ENCODE assay signal across 9 cellular contexts in genomic region chr11:95092549-95093324, GRCh38. TPM values are rescaled to one million over a fixed set of nuclear protein-coding genes. Genes with fewer than 3 reads are reported as not detected.
A peak's percentile ranks its signal among the peaks of the same experiment; 100 is the strongest.
DNase-seq lines count a peak whose midpoint lies in the region; ATAC-seq and TF ChIP-seq lines count a peak whose summit lies in the region.
"Had no signal": no experiment of that assay in that cellular context is flagged by ENCODE, and none has a peak within 500 bp of the region (broad histone marks: within the 10 kb centered on the region; RNA-seq: fewer than 3 reads in every experiment).

No MANE protein-coding gene starts in this region.

- H3K9me3 Mint-ChIP-seq in endothelial cell (ENCODE audit: unreplicated experiment), result no peaks in the 10 kb centered on the region
- H3K9me3 Mint-ChIP-seq: CD8-positive, alpha-beta memory T cell had no signal

- no peak for ATAC-seq in HG02623 (IDR thresholded peaks at IDR 0.05; ENCODE audit: unreplicated experiment)

- H2BK5ac ChIP-seq in mesenchymal stem cell (ENCODE audit: low read depth, low read length, poor library complexity, severe bottlenecking), result no peak overlapping the region

- peaks cover 6% of the 10 kb centered on the region for H3K36me3 Mint-ChIP-seq in endothelial cell (ENCODE audit: low read depth, unreplicated experiment)

- H2AFZ ChIP-seq in mesenchymal stem cell (ENCODE audit: low read depth, low read length), result no peak overlapping the region

- H3K27ac ChIP-seq in mesenchymal stem cell (ENCODE audit: low read length, poor library complexity, severe bottlenecking), result peak overlapping the region; percentile 33
- no peak overlapping the region for H3K27ac ChIP-seq in ovary

- no peak overlapping the region for H3K4me3 Mint-ChIP-seq in endothelial cell (ENCODE audit: unreplicated experiment)

- no peak overlapping the region for H2BK15ac ChIP-seq in mesenchymal stem cell (ENCODE audit: low read depth, poor library complexity, severe bottlenecking)

- H3K9ac ChIP-seq in mesenchymal stem cell (ENCODE audit: low read length), result peak overlapping the region; percentile 3

- peak overlapping the region in 1 of 2 experiments; percentile 30 for H3K14ac ChIP-seq in mesenchymal stem cell (ENCODE audit: low read length in 2 of 2)

- TF ChIP-seq CTCF in endothelial cell (IDR thresholded peaks at IDR 0.05; ENCODE audit: unreplicated experiment) (no peak), ovary (IDR thresholded peaks at IDR 0.05) (no peak)

- no peak overlapping the region for H3K23ac ChIP-seq in mesenchymal stem cell (ENCODE audit: low read length in 2 of 2)

- H3K4ac ChIP-seq in mesenchymal stem cell (ENCODE audit: low read depth in 1 of 2, low read length in 2 of 2), result peak overlapping the region in 1 of 2 experiments; percentile 84

- H3K4me1 ChIP-seq in mesenchymal stem cell (ENCODE audit: control insufficient read depth, insufficient read depth, low read depth, low read length) (peaks cover 13% of the 10 kb centered on the region), ovary (ENCODE audit: insufficient read depth) (peaks cover 4% of the 10 kb centered on the region)

- intact Hi-C loops in ovary (cut with DNase I), result loop anchor here in 2 of 4 donors (10.0 kb wide), 1 partner anchor 52 kb away; no protein-coding TSS in a partner anchor

- no peaks in the 10 kb centered on the region for H3K27me3 ChIP-seq in mesenchymal stem cell (ENCODE audit: control insufficient read depth in 1 of 2, insufficient read depth in 1 of 2, low read length in 2 of 2)
- H3K27me3 ChIP-seq in ovary, result no peaks in the 10 kb centered on the region

- no peak overlapping the region for H3K4me2 ChIP-seq in mesenchymal stem cell (ENCODE audit: low read length, poor library complexity, severe bottlenecking)

- H4K8ac ChIP-seq in mesenchymal stem cell (ENCODE audit: low read length), result peak overlapping the region; percentile 52

- H3K4me1 Mint-ChIP-seq in endothelial cell (ENCODE audit: unreplicated experiment), result peaks cover 5% of the 10 kb centered on the region

- no peak overlapping the region for H2AK5ac ChIP-seq in mesenchymal stem cell (ENCODE audit: low read length, severe bottlenecking)

- no peak overlapping the region for H3K27ac Mint-ChIP-seq in endothelial cell (ENCODE audit: unreplicated experiment)

- peak overlapping the region; percentile 28 to 91 for H2BK12ac ChIP-seq in mesenchymal stem cell (ENCODE audit: low read length in 2 of 2)

- H3K79me1 ChIP-seq in mesenchymal stem cell (replicated peaks; ENCODE audit: low read length, poor library complexity, severe bottlenecking), result peaks cover 7% of the 10 kb centered on the region

- no peak for TF ChIP-seq POLR2A in ovary (IDR thresholded peaks at IDR 0.05)

- H3K4me3 ChIP-seq in mesenchymal stem cell (ENCODE audit: insufficient read depth in 1 of 2, low read depth in 1 of 2, low read length in 2 of 2), result no peak overlapping the region
- no peak overlapping the region for H3K4me3 ChIP-seq in ovary

- H3K36me3 ChIP-seq in mesenchymal stem cell (ENCODE audit: control insufficient read depth in 1 of 2, insufficient read depth in 2 of 2, low read depth in 1 of 2, low read length in 2 of 2) (no peaks in the 10 kb centered on the region), ovary (no peaks in the 10 kb centered on the region)

- H3K18ac ChIP-seq in mesenchymal stem cell (ENCODE audit: low read depth in 1 of 2, low read length in 2 of 2), result peak overlapping the region; percentile 48 to 80

- 5% methylated on average over 3 of the region's 5 CpGs for WGBS in mesenchymal stem cell
- 57 to 58% (median 57%) methylated on average over 5 of the region's 5 CpGs for WGBS in ovary, 3 donors

- peak; percentile 13 for DNase-seq in NCI-H82 (lab: John Stamatoyannopoulos, UW)
- DNase-seq in NCI-H82 treated with DMSO at 0.1 percent for 48 hours (lab: John Stamatoyannopoulos, UW; ENCODE audit: unreplicated experiment), result no peak
- DNase-seq in NOMO-1 treated with DMSO at 0.1 percent for 48 hours (lab: John Stamatoyannopoulos, UW; ENCODE audit: unreplicated experiment), result peak; percentile 30
- DNase-seq in astrocyte of the hippocampus (ENCODE audit: low read depth, low spot score), result peak; percentile 59
- peak; percentile 86 for DNase-seq in mesenchymal stem cell
- no peak for DNase-seq in endothelial cell (ENCODE audit: low spot score)
- DNase-seq in ovary, result no peak

- no peak overlapping the region for H2BK120ac ChIP-seq in mesenchymal stem cell (ENCODE audit: low read depth, low read length)

- peak overlapping the region; percentile 34 for H4K91ac ChIP-seq in mesenchymal stem cell (ENCODE audit: low read length)

- H3K9me3 ChIP-seq in mesenchymal stem cell (ENCODE audit: control insufficient read depth, low read length) (no peaks in the 10 kb centered on the region), ovary (no peaks in the 10 kb centered on the region)

- no peak for TF ChIP-seq EP300 in ovary (IDR thresholded peaks at IDR 0.05)

- H3K27me3 Mint-ChIP-seq in endothelial cell (ENCODE audit: unreplicated experiment), result peaks cover 23% of the 10 kb centered on the region
- H3K27me3 Mint-ChIP-seq: CD8-positive, alpha-beta memory T cell had no signal

RNA-seq across cellular contexts. Expression of gene ENDOD1, which starts 3.1 kb away (rescaled TPM):
- 46.6 TPM for polyA plus RNA-seq in mesenchymal stem cell (2013, experiment 1 of 2)
- polyA plus RNA-seq in mesenchymal stem cell (2013, experiment 2 of 2), result 46.8 TPM
- 4.5 TPM for total RNA-seq in endothelial cell (ENCODE audit: unreplicated experiment)
- total RNA-seq in ovary, result 10 to 100 TPM; 21.0 to 35.4 (median 34.3) TPM
- 10 to 100 TPM; 18.9 to 60.8 TPM for polyA plus RNA-seq in ovary

RNA-seq across cellular contexts. Expression of gene SRSF8, which starts 26.0 kb away (rescaled TPM):
- polyA plus RNA-seq in mesenchymal stem cell (2013, experiment 1 of 2), result 27.3 TPM
- polyA plus RNA-seq in mesenchymal stem cell (2013, experiment 2 of 2), result 27.1 TPM
- 25.2 TPM for total RNA-seq in endothelial cell (ENCODE audit: unreplicated experiment)
- 10 to 100 TPM; 39.0 to 76.2 (median 58.8) TPM for total RNA-seq in ovary
- polyA plus RNA-seq in ovary, result 10 to 100 TPM; 54.8 to 79.6 TPM

RNA-seq across cellular contexts. Expression of gene KDM4F, which starts 43.5 kb away (rescaled TPM):
- polyA plus RNA-seq in mesenchymal stem cell (2013, experiment 1 of 2), result not detected
- not detected for polyA plus RNA-seq in mesenchymal stem cell (2013, experiment 2 of 2)
- total RNA-seq in endothelial cell (ENCODE audit: unreplicated experiment), result not detected
- total RNA-seq in ovary, result not detected
- polyA plus RNA-seq in ovary, result not detected
- total RNA-seq: CD8-positive, alpha-beta memory T cell had no signal
- polyA plus RNA-seq: CD8-positive, alpha-beta memory T cell had no signal

Comparison
In these comparisons a context has a peak if more than half of its experiments do, and no peak if none do; other contexts are left out.
1. DNase-seq: peak in NCI-H82 (single experiment), NOMO-1 treated with DMSO at 0.1 percent for 48 hours (single experiment), astrocyte of the hippocampus (single experiment) and mesenchymal stem cell (single experiment); none in NCI-H82 treated with DMSO at 0.1 percent for 48 hours (single experiment), endothelial cell (single experiment) and ovary (0 of 5).